ENCODE assay signal across 8 cellular contexts in the genomic region with DNA sequence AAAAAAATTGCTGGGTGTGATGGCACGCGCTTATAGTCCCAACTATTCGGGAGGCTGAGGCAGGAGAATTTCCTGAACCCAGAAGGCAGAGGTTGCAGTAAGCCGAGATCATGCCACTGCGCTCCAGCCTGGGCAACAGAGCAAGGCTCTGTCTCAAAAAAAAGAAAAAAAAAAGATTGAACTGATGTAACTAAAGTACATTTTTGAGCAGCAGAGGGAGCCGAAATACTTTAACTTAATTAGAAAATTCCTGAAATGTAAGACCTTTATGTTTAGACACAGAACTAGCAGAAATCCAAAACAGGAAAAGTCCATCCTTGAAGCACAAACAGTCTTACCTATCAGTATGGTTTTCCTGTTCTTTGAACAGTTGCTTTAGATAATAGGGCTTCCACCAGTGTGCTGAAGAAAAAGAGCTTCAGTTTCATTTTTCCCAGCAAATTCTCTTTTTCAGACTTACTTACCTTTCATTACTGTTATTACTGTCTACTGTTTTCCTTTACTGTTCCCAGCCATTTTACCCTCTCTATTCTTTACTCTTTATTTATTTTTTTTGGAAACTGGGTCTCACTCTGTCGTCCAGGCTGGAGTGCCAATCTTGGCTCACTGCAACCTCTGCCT. TPM values are rescaled to one million over a fixed set of nuclear protein-coding genes. Genes with fewer than 3 reads are reported as not detected.
DNase-seq lines count a peak whose midpoint lies in the region; ATAC-seq and TF ChIP-seq lines count a peak whose summit lies in the region.

No MANE protein-coding gene starts in this region.

- H3K4me3 Mint-ChIP-seq in Calu3 (ENCODE audit: low read depth, unreplicated experiment) = no peak overlapping the region

- no peak overlapping the region for H2BK15ac ChIP-seq in IMR-90 (ENCODE audit: low read depth, low read length)

- H2BK5ac ChIP-seq in IMR-90 (ENCODE audit: low read depth, low read length, poor library complexity, severe bottlenecking) = no peak overlapping the region

- in situ Hi-C loops in IMR-90 (cut with MboI; ENCODE audit: low sequenced_read_pairs) = loop anchor here (5.0 kb wide), 1 partner anchor 240 kb away; no protein-coding TSS in a partner anchor

- H3K9ac ChIP-seq in IMR-90 (ENCODE audit: low read depth, low read length) (no peak overlapping the region), liver (ENCODE audit: low read depth in 1 of 2, low read length in 2 of 2) (no peak overlapping the region)

- no peak overlapping the region for H3K14ac ChIP-seq in IMR-90 (replicated peaks; ENCODE audit: low read depth, low read length)

- H3K27me3 ChIP-seq in IMR-90 (ENCODE audit: control insufficient read depth, insufficient read depth, low read length) (no peaks in the 10 kb centered on the region), liver (ENCODE audit: control insufficient read depth in 4 of 4, insufficient read depth in 4 of 4, low read length in 3 of 4) (no peaks in the 10 kb centered on the region)

- no peak overlapping the region for H3K18ac ChIP-seq in IMR-90 (ENCODE audit: low read depth, low read length)

- no peak overlapping the region for H2AK9ac ChIP-seq in IMR-90 (replicated peaks; ENCODE audit: low read depth, low read length, poor library complexity)

- H4K91ac ChIP-seq in IMR-90 (ENCODE audit: insufficient read depth, low read depth, low read length) = no peak overlapping the region

- H3K36me3 ChIP-seq in IMR-90 (ENCODE audit: control insufficient read depth, insufficient read depth, low read length) (peaks cover 10% of the 10 kb centered on the region), liver (ENCODE audit: control insufficient read depth in 4 of 4, insufficient read depth in 3 of 4, low read depth in 1 of 4, low read length in 3 of 4) (peaks cover 2 to 22% (median 13%) of the 10 kb centered on the region in 4 donors)

- no peak overlapping the region for H3K4ac ChIP-seq in IMR-90 (ENCODE audit: low read depth, low read length)

- H3K9me3 Mint-ChIP-seq in Calu3 (ENCODE audit: low read depth, unreplicated experiment) = no peaks in the 10 kb centered on the region
- no peaks in the 10 kb centered on the region for H3K9me3 Mint-ChIP-seq in activated naive CD4-positive, alpha-beta T cell treated with anti-CD3 and anti-CD28 coated beads, Interleukin-2, amount 50 U/mL, for 72 hours

- peaks cover 4% of the 10 kb centered on the region; the same call in 1 of the 2 replicates for H3K4me1 ChIP-seq in IMR-90 (ENCODE audit: control insufficient read depth, insufficient read depth, low read length)
- peaks cover 1 to 14% (median 7%) of the 10 kb centered on the region in 4 donors for H3K4me1 ChIP-seq in liver (ENCODE audit: control insufficient read depth in 4 of 4, insufficient read depth in 4 of 4, low read length in 3 of 4)

- TF ChIP-seq POLR2A in IMR-90 (IDR thresholded peaks at IDR 0.05; ENCODE audit: low read depth, low read length) = no peak

- H3K27ac ChIP-seq in IMR-90 (ENCODE audit: insufficient read depth, low read length) = no peak overlapping the region
- H3K27ac ChIP-seq in liver (ENCODE audit: low read depth in 1 of 2, low read length in 2 of 2) = no peak overlapping the region

- H3K36me3 Mint-ChIP-seq in Calu3 (ENCODE audit: insufficient read depth, unreplicated experiment) = peaks cover 22% of the 10 kb centered on the region
- no peaks in the 10 kb centered on the region for H3K36me3 Mint-ChIP-seq in activated naive CD4-positive, alpha-beta T cell treated with anti-CD3 and anti-CD28 coated beads, Interleukin-2, amount 50 U/mL, for 72 hours

- peak; percentile 6 for DNase-seq in Calu3
- DNase-seq in IMR-90 = peak; percentile 54
- no peak for DNase-seq in activated naive CD4-positive, alpha-beta T cell treated with anti-CD3 and anti-CD28 coated beads, Interleukin-2, amount 50 U/mL, for 72 hours (ENCODE audit: low spot score in 2 of 2)
- DNase-seq in nucleus accumbens (lab: John Stamatoyannopoulos, UW) = no peak

- H3K4me3 ChIP-seq in IMR-90 (ENCODE audit: insufficient read depth, low read depth, low read length) = no peak overlapping the region
- H3K4me3 ChIP-seq in liver (ENCODE audit: low read depth in 1 of 3, low read length in 3 of 3) = no peak overlapping the region

- no peaks in the 10 kb centered on the region for H3K9me1 ChIP-seq in IMR-90 (ENCODE audit: insufficient read depth, low read length)

- H3K23ac ChIP-seq in IMR-90 (ENCODE audit: low read depth, low read length) = no peak overlapping the region

- H4K20me1 ChIP-seq in IMR-90 (ENCODE audit: insufficient read depth, low read length) = no peaks in the 10 kb centered on the region

- no peak overlapping the region for H2BK120ac ChIP-seq in IMR-90 (ENCODE audit: low read depth, low read length)

- no TSS peak for BruUV-seq in Calu3 (replicated peaks; lab: Mats Ljungman, UMichigan)
- BruUV-seq in IMR-90 (replicated peaks; lab: Mats Ljungman, UMichigan) = no TSS peak

- H2AFZ ChIP-seq in IMR-90 (replicated peaks; ENCODE audit: low read length, poor library complexity) = no peak overlapping the region

- no CpG with 5 or more reads among the region's 7 CpGs for WGBS in IMR-90 (ENCODE audit: extremely low coverage in 2 of 2, insufficient read length in 1 of 2), 2 experiments
- 77% methylated on average over 7 of the region's 7 CpGs for WGBS in liver

- no peak overlapping the region for H3K27ac Mint-ChIP-seq in Calu3 (ENCODE audit: unreplicated experiment)
- H3K27ac Mint-ChIP-seq in activated naive CD4-positive, alpha-beta T cell treated with anti-CD3 and anti-CD28 coated beads, Interleukin-2, amount 50 U/mL, for 72 hours = peak overlapping the region; percentile 1 to 76

- no peak overlapping the region for H3K56ac ChIP-seq in IMR-90 (ENCODE audit: extremely low read depth, insufficient read depth, low read length)

- TF ChIP-seq CTCF in Calu3 (IDR thresholded peaks at IDR 0.05; ENCODE audit: unreplicated experiment) = no peak
- peak; percentile 51 for TF ChIP-seq CTCF in IMR-90 (conservative IDR thresholded peaks at IDR 0.05; ENCODE audit: low read depth, low read length)
- TF ChIP-seq CTCF in liver (IDR thresholded peaks at IDR 0.05; ENCODE audit: low read depth, low read length, missing input control) = peak; percentile 19

- no peak overlapping the region for H3K4me2 ChIP-seq in IMR-90 (ENCODE audit: low read depth, low read length)

- no peaks in the 10 kb centered on the region for H3K9me3 ChIP-seq in IMR-90 (ENCODE audit: control insufficient read depth, insufficient read depth, low read length)
- H3K9me3 ChIP-seq in liver (ENCODE audit: control insufficient read depth in 4 of 4, low read length in 3 of 4) = no peaks in the 10 kb centered on the region

- POLR2A ChIA-PET in IMR-90 (lab: Charles Lee; ENCODE audit: unreplicated experiment) = no interaction called here

- no peak overlapping the region for H4K8ac ChIP-seq in IMR-90 (ENCODE audit: low read depth in 2 of 2, low read length in 2 of 2)

- H4K5ac ChIP-seq in IMR-90 (ENCODE audit: low read depth, low read length) = no peak overlapping the region

- H3K27me3 Mint-ChIP-seq in Calu3 (ENCODE audit: unreplicated experiment) = no peaks in the 10 kb centered on the region

- peaks cover 6% of the 10 kb centered on the region for H3K4me1 Mint-ChIP-seq in Calu3 (ENCODE audit: low read depth, unreplicated experiment)

- intact Hi-C loops in Calu3 (cut with micrococcal nuclease; ENCODE audit: unreplicated experiment) (loop anchor here (2.0 to 5.0 kb wide), 3 partner anchors 225 to 300 kb away; no protein-coding TSS in a partner anchor), IMR-90 (cut with micrococcal nuclease) (loop anchor here (1.0 to 5.0 kb wide), 3 partner anchors 227 to 300 kb away; no protein-coding TSS in a partner anchor)

- H2BK20ac ChIP-seq in IMR-90 (ENCODE audit: low read depth, low read length) = no peak overlapping the region

- H2AK5ac ChIP-seq in IMR-90 (ENCODE audit: low read depth, low read length) = no peak overlapping the region

- H3K79me1 ChIP-seq in IMR-90 (ENCODE audit: low read depth in 1 of 2, low read length in 2 of 2) = peaks cover 3 to 20% of the 10 kb centered on the region in 2 experiments; a peak in 3 of 4 replicates

- ATAC-seq in IMR-90 (ENCODE audit: low read depth) (peak; percentile 69), GM21723 (IDR thresholded peaks at IDR 0.05; ENCODE audit: unreplicated experiment) (no peak), HG03108 (IDR thresholded peaks at IDR 0.05; ENCODE audit: unreplicated experiment) (no peak), HG02610 (IDR thresholded peaks at IDR 0.05; ENCODE audit: unreplicated experiment) (no peak)
- no peak for ATAC-seq in activated naive CD4-positive, alpha-beta T cell treated with anti-CD3 and anti-CD28 coated beads, Interleukin-2, amount 50 U/mL, for 72 hours

- dilution Hi-C loops in IMR-90 (cut with HindIII; ENCODE audit: low sequenced_read_pairs, unreplicated experiment) = no loop called here

- TF ChIP-seq RAD21 in IMR-90 (IDR thresholded peaks at IDR 0.05; ENCODE audit: low read length) (peak; percentile 57), liver (IDR thresholded peaks at IDR 0.05) (peak; percentile 76)

- CTCF ChIA-PET in Calu3 (lab: Charles Lee) (interaction anchor here (0.7 to 2.0 kb wide), 4 partner anchors 11 to 255 kb away, joined by 3 to 8 read pairs (median 4); no protein-coding TSS in a partner anchor), IMR-90 (lab: Yijun Ruan, JAX) (no interaction called here)

RNA-seq across cellular contexts. Expression of a gene that starts 33.4 kb away (rescaled TPM):
- total RNA-seq in Calu3 (2022) (48.9 and 50.6 TPM in 2 replicates), IMR-90 (2012; rRNA removed) (10.4 and 12.2 TPM in 2 replicates), liver (10 to 100 TPM in 1 of 2 donors, 1 to 10 TPM in 1; 7.1 to 18.1 TPM)
- polyA plus RNA-seq in IMR-90 (2012; rRNA removed) (12.5 and 12.6 TPM in 2 replicates), liver (1 to 10 TPM; 4.6 to 8.9 TPM)
- polyA plus RNA-seq in IMR-90 (2012; cell fraction: cytosol; rRNA removed) = 6.4 and 6.7 TPM in 2 replicates
- 9.3 and 18.1 TPM in 2 replicates for polyA plus RNA-seq in IMR-90 (2012; cell fraction: nucleus; rRNA removed; ENCODE audit: low replicate concordance)
- 10 to 100 TPM; 35.4 to 53.0 TPM for total RNA-seq in activated naive CD4-positive, alpha-beta T cell treated with anti-CD3 and anti-CD28 coated beads, Interleukin-2, amount 50 U/mL, for 72 hours

RNA-seq across cellular contexts. Expression of a gene that starts 39.3 kb away (rescaled TPM):
- total RNA-seq in Calu3 (2022) (28.5 and 30.1 TPM in 2 replicates), IMR-90 (2012; rRNA removed) (13.1 and 13.9 TPM in 2 replicates), liver (1 to 10 TPM; 7.2 to 8.0 TPM)
- polyA plus RNA-seq in IMR-90 (2012; rRNA removed) (15.6 and 19.4 TPM in 2 replicates), liver (10 to 100 TPM in 1 of 2 donors, 1 to 10 TPM in 1; 6.3 to 10.7 TPM)
- polyA plus RNA-seq in IMR-90 (2012; cell fraction: cytosol; rRNA removed) = 5.1 and 8.0 TPM in 2 replicates
- 2.6 and 16.5 TPM in 2 replicates for polyA plus RNA-seq in IMR-90 (2012; cell fraction: nucleus; rRNA removed; ENCODE audit: low replicate concordance)
- total RNA-seq in activated naive CD4-positive, alpha-beta T cell treated with anti-CD3 and anti-CD28 coated beads, Interleukin-2, amount 50 U/mL, for 72 hours = 10 to 100 TPM; 21.7 to 24.7 TPM

RNA-seq across cellular contexts. Expression of a gene that starts 45.7 kb away (rescaled TPM):
- total RNA-seq in Calu3 (2022) (53.0 and 55.8 TPM in 2 replicates), IMR-90 (2012; rRNA removed) (12.9 and 34.2 TPM in 2 replicates), liver (10 to 100 TPM in 1 of 2 donors, 1 to 10 TPM in 1; 1.4 to 72.2 TPM)
- polyA plus RNA-seq in IMR-90 (2012; rRNA removed) (57.3 and 60.5 TPM in 2 replicates), liver (1 to 10 TPM; 3.0 to 3.7 TPM)
- 8.3 and 14.6 TPM in 2 replicates for polyA plus RNA-seq in IMR-90 (2012; cell fraction: cytosol; rRNA removed)
- 3.0 and 12.8 TPM in 2 replicates for polyA plus RNA-seq in IMR-90 (2012; cell fraction: nucleus; rRNA removed; ENCODE audit: low replicate concordance)
- total RNA-seq in activated naive CD4-positive, alpha-beta T cell treated with anti-CD3 and anti-CD28 coated beads, Interleukin-2, amount 50 U/mL, for 72 hours = 100 to 1,000 TPM; 100 to 115 TPM

Comparison
In these comparisons a context has a peak if more than half of its experiments do, and no peak if none do; other contexts are left out.
1. DNase-seq: peak in Calu3 (single experiment) and IMR-90 (single experiment); none in activated naive CD4-positive, alpha-beta T cell treated with anti-CD3 and anti-CD28 coated beads, Interleukin-2, amount 50 U/mL, for 72 hours (0 of 2) and nucleus accumbens (0 of 56).